Comparison of ENCODE assay signal across 25 cellular contexts in genomic region chr1:18409609-18410237, GRCh38.
"Had no signal": no experiment of that assay in that cellular context is flagged by ENCODE, and none has a peak within 500 bp of the region (broad histone marks: within the 10 kb centered on the region; RNA-seq: fewer than 3 reads in every experiment).

No MANE protein-coding gene starts in this region.

- H3K4me3 ChIP-seq: cardiac muscle cell had no signal

- H3K36me3 ChIP-seq: brain microvascular endothelial cell, cardiac muscle cell had no signal

- DNase-seq: activated B cell treated with CpG ODN at 0.5 μM for 24 hours; activated CD4-positive, alpha-beta memory T cell treated with anti-CD3 and anti-CD28 coated beads for 36 hours; activated CD4-positive, alpha-beta T cell treated with anti-CD3 and anti-CD28 coated beads for 1 hour; activated CD4-positive, alpha-beta T cell treated with anti-CD3 and anti-CD28 coated beads, Interleukin-2, amount 10 ng/mL, durations not matched to agents 7 days and 5 days; activated CD8-positive, alpha-beta memory T cell treated with anti-CD3 and anti-CD28 coated beads for 24 hours; activated gamma-delta T cell; activated naive CD4-positive, alpha-beta T cell treated with anti-CD3 and anti-CD28 coated beads, Interleukin-2, amount 10 ng/mL, durations not matched to agents 7 days and 5 days; activated naive CD8-positive, alpha-beta T cell treated with anti-CD3 and anti-CD28 coated beads for 36 hours; activated T-cell treated with anti-CD3 and anti-CD28 coated beads for 4 hours; activated T-cell treated with anti-CD3 and anti-CD28 coated beads, Interleukin-2, amount 50 U/mL, for 48 hours; brain microvascular endothelial cell; cerebellar nuclear complex; NCI-H1048; NCI-H146; NCI-H187 treated with DMSO at 0.1 percent for 48 hours; NCI-H2081 treated with DMSO at 0.1 percent for 48 hours; NCI-H2171 treated with DMSO at 0.1 percent for 48 hours; NCI-H226; NCI-H82; PC-3; SIG-M5; T-helper 17 cell; T-helper 9 cell had no signal

- H3K27me3 ChIP-seq: brain microvascular endothelial cell, cardiac muscle cell had no signal

- H3K27ac ChIP-seq: brain microvascular endothelial cell, cardiac muscle cell had no signal

- ATAC-seq: activated T-helper 17 cell treated with anti-CD3 and anti-CD28 coated beads, Interleukin-2, amount 50 U/mL, for 72 hours; PC-3; T-helper 17 cell had no signal
